8 cellular contexts compared by ENCODE assay signal in genomic region chr6:42451595-42452170, GRCh38. TPM values are rescaled to one million over a fixed set of nuclear protein-coding genes. Genes with fewer than 3 reads are reported as not detected.
DNase-seq lines count a peak whose midpoint lies in the region; ATAC-seq and TF ChIP-seq lines count a peak whose summit lies in the region.

TRERF1 (minus strand) TSS chr6:42451926; CDS start chr6:42269590, 182,336 bp downstream.

- peak; percentile 42 for ATAC-seq in GM19351 (IDR thresholded peaks at IDR 0.05; ENCODE audit: unreplicated experiment)
- ATAC-seq in heart right ventricle: peak; percentile 7 to 52 (median 26)
- ATAC-seq in HG02981 (IDR thresholded peaks at IDR 0.05; ENCODE audit: unreplicated experiment): no peak

- no peak for TF ChIP-seq CTCF in heart right ventricle (IDR thresholded peaks at IDR 0.05)

- H3K4me1 ChIP-seq in heart right ventricle: peaks cover 3 to 46% (median 21%) of the 10 kb centered on the region in 9 donors

- no peaks in the 10 kb centered on the region for H3K27me3 ChIP-seq in heart right ventricle

- H3K36me3 ChIP-seq in heart right ventricle: no peaks in the 10 kb centered on the region

- H3K4me3 ChIP-seq in heart right ventricle: peak within 1 kb of the TSS; percentile 61 to 91 (median 80)

- WGBS in heart right ventricle, 2 donors: 1% methylated on average over 28 of the region's 28 CpGs

- in situ Hi-C loops in ACHN (cut with HindIII; ENCODE audit: low pct_ligation_motif_present, low pct_unique_long_range_greater_than_20kb, low sequenced_read_pairs): no loop called here

- intact Hi-C loops in heart right ventricle (cut with DNase I) (loop anchor here in 7 of 10 donors (2.0 to 10.0 kb wide), 10 partner anchors 44 to 237 kb away; partner anchors contain the start of gene MRPS10 (in 1 of the 7)), posterior cingulate gyrus (cut with DNase I) (loop anchor here (5.0 kb wide), 1 partner anchor 81 kb away; no protein-coding TSS in a partner anchor)

- DNase-seq in ACHN (peak; percentile 73), NCI-H1092 treated with DMSO at 0.1 percent for 48 hours (lab: John Stamatoyannopoulos, UW) (peak; percentile 88), SKM-1 (lab: John Stamatoyannopoulos, UW; ENCODE audit: unreplicated experiment) (peak; percentile 75), amniotic epithelial cell (ENCODE audit: low read depth) (peak; percentile 63), heart right ventricle (peak; percentile 53 to 54), posterior cingulate gyrus (peak; percentile 22 to 95 (median 60))

- H3K27ac ChIP-seq in heart right ventricle: peak within 1 kb of the TSS; percentile 68 to 97 (median 92)

- no peaks in the 10 kb centered on the region for H3K9me3 ChIP-seq in heart right ventricle

RNA-seq across cellular contexts. Expression of gene TRERF1, which starts in this region (rescaled TPM):
- total RNA-seq in heart right ventricle: 1 to 10 TPM in 8 of 10 donors, under 1 TPM in 2; 0.91 to 2.8 (median 1.6) TPM
- polyA plus RNA-seq in heart right ventricle: 1 to 10 TPM in 1 of 2 donors, under 1 TPM in 1; 0.75 to 1.7 TPM
